Comparison of ENCODE assay signal across 8 cellular contexts in genomic region chr1:153990468-153991150, GRCh38. TPM values are rescaled to one million over a fixed set of nuclear protein-coding genes. Genes with fewer than 3 reads are reported as not detected.
DNase-seq lines count a peak whose midpoint lies in the region; ATAC-seq, FAIRE-seq and TF ChIP-seq lines count a peak whose summit lies in the region.

Gene RPS27 (plus strand): TSS chr1:153990762. CDS start chr1:153990797, 35 bp downstream.

- H3K27me3 ChIP-seq in prostate gland (replicated peaks; ENCODE audit: insufficient read depth): no peaks in the 10 kb centered on the region

- ATAC-seq in HG02884 (IDR thresholded peaks at IDR 0.05; ENCODE audit: unreplicated experiment) (peak; percentile 67), left ventricle myocardium superior (peak; percentile 79)

- intact Hi-C loops in left ventricle myocardium superior (cut with micrococcal nuclease) (loop anchor here (10.0 kb wide), 1 partner anchor 194 kb away; no protein-coding TSS in a partner anchor), prostate gland (cut with DNase I) (loop anchor here (10.0 kb wide), 1 partner anchor 194 kb away; no protein-coding TSS in a partner anchor)

- 0% methylated on average over 36 of the region's 36 CpGs for WGBS in prostate gland

- H3K4me3 ChIP-seq in prostate gland: peak within 1 kb of the TSS; percentile 72 to 77

- H3K9me3 ChIP-seq in prostate gland: no peaks in the 10 kb centered on the region

- H3K36me3 ChIP-seq in prostate gland: peaks cover 0 to 2% of the 10 kb centered on the region in 2 donors

- FAIRE-seq in urothelium cell line (lab: Jason Lieb, UNC): peak; percentile 17

- peak; percentile 96 for DNase-seq in GM13976 (ENCODE audit: low spot score)
- DNase-seq in NCI-H187 (lab: John Stamatoyannopoulos, UW): peak; percentile 97 to 99
- peak; percentile 53 to 99 (median 84) for DNase-seq in T-helper 2 cell
- peak; percentile 84 for DNase-seq in left ventricle myocardium superior
- peak; percentile 95 for DNase-seq in prostate gland (ENCODE audit: low spot score)
- DNase-seq in urothelium cell line (ENCODE audit: low spot score): peak; percentile 95

- peaks cover 3% of the 10 kb centered on the region for H3K4me1 ChIP-seq in prostate gland (replicated peaks)

- in situ Hi-C loops in GM13976 (cut with MboI; ENCODE audit: low sequenced_read_pairs, unreplicated experiment): no loop called here

- peak; percentile 91 for TF ChIP-seq POLR2A in prostate gland (IDR thresholded peaks at IDR 0.05)

- TF ChIP-seq CTCF in GM13976 (IDR thresholded peaks at IDR 0.05; ENCODE audit: borderline replicate concordance, control extremely low read depth, extremely low read depth, insufficient read depth, missing control alignments): no peak
- peak in 2 of 4 experiments; percentile 23 to 31 for TF ChIP-seq CTCF in prostate gland (IDR thresholded peaks at IDR 0.05)

- H3K27ac ChIP-seq in angular gyrus (ENCODE audit: low read depth, low read length) (peak within 1 kb of the TSS; percentile 89), prostate gland (peak within 1 kb of the TSS; percentile 88 to 93)

RNA-seq across cellular contexts. Expression of gene RPS27, which starts in this region (rescaled TPM):
- total RNA-seq in left ventricle myocardium superior (917 TPM), prostate gland (1,000 to 10,000 TPM; 1,937 to 3,992 TPM)

Comparison
In these comparisons a context has a peak if more than half of its experiments do, and no peak if none do; other contexts are left out.
1. Peak in every context shown above with its lines: DNase-seq, ATAC-seq, H3K4me3 ChIP-seq and H3K27ac ChIP-seq.